6 cellular contexts compared by ENCODE assay signal in genomic region chr1:42815938-42816599, GRCh38. TPM values are rescaled to one million over a fixed set of nuclear protein-coding genes. Genes with fewer than 3 reads are reported as not detected.
DNase-seq lines count a peak whose midpoint lies in the region; ATAC-seq and TF ChIP-seq lines count a peak whose summit lies in the region.

No MANE protein-coding gene starts in this region.

- H3K4me1 Mint-ChIP-seq in activated naive CD4-positive, alpha-beta T cell treated with anti-CD3 and anti-CD28 coated beads, Interleukin-2, amount 50 U/mL, for 24 hours = peaks cover 25% of the 10 kb centered on the region
- H3K4me1 Mint-ChIP-seq in memory B cell = peaks cover 23% of the 10 kb centered on the region

- peak overlapping the region; percentile 82 for H3K4me3 Mint-ChIP-seq in activated naive CD4-positive, alpha-beta T cell treated with anti-CD3 and anti-CD28 coated beads, Interleukin-2, amount 50 U/mL, for 24 hours
- peak overlapping the region; percentile 82 for H3K4me3 Mint-ChIP-seq in memory B cell

- peak overlapping the region; percentile 79 for H3K27ac Mint-ChIP-seq in activated naive CD4-positive, alpha-beta T cell treated with anti-CD3 and anti-CD28 coated beads, Interleukin-2, amount 50 U/mL, for 24 hours
- peak overlapping the region; percentile 43 for H3K27ac Mint-ChIP-seq in memory B cell

- H3K36me3 Mint-ChIP-seq in activated naive CD4-positive, alpha-beta T cell treated with anti-CD3 and anti-CD28 coated beads, Interleukin-2, amount 50 U/mL, for 24 hours = peaks cover 3% of the 10 kb centered on the region
- peaks cover 5% of the 10 kb centered on the region for H3K36me3 Mint-ChIP-seq in memory B cell

- H3K27me3 Mint-ChIP-seq in activated naive CD4-positive, alpha-beta T cell treated with anti-CD3 and anti-CD28 coated beads, Interleukin-2, amount 50 U/mL, for 24 hours = no peaks in the 10 kb centered on the region
- H3K27me3 Mint-ChIP-seq in memory B cell = no peaks in the 10 kb centered on the region

- TF ChIP-seq CTCF in left ventricle myocardium inferior (IDR thresholded peaks at IDR 0.05; ENCODE audit: borderline replicate concordance) = no peak

- peaks cover 8% of the 10 kb centered on the region for H3K36me3 ChIP-seq in left ventricle myocardium inferior

- peaks cover 25% of the 10 kb centered on the region for H3K4me1 ChIP-seq in left ventricle myocardium inferior

- no peaks in the 10 kb centered on the region for H3K9me3 Mint-ChIP-seq in activated naive CD4-positive, alpha-beta T cell treated with anti-CD3 and anti-CD28 coated beads, Interleukin-2, amount 50 U/mL, for 24 hours
- H3K9me3 Mint-ChIP-seq in memory B cell = no peaks in the 10 kb centered on the region

- peak overlapping the region; percentile 71 for H3K4me3 ChIP-seq in left ventricle myocardium inferior

- intact Hi-C loops in left ventricle myocardium inferior (cut with micrococcal nuclease) (no loop called here), left ventricle myocardium superior (cut with micrococcal nuclease) (no loop called here)

- ATAC-seq in left ventricle myocardium superior (no peak), memory B cell (ENCODE audit: low read depth) (no peak), HG03565 (IDR thresholded peaks at IDR 0.05; ENCODE audit: unreplicated experiment) (no peak), GM19395 (IDR thresholded peaks at IDR 0.05; ENCODE audit: unreplicated experiment) (no peak)

- peak overlapping the region; percentile 100 for H3K27ac ChIP-seq in left ventricle myocardium inferior (replicated peaks)

- no peaks in the 10 kb centered on the region for H3K27me3 ChIP-seq in left ventricle myocardium inferior (ENCODE audit: low read depth)

- DNase-seq in left ventricle myocardium inferior = no peak
- DNase-seq in left ventricle myocardium superior = no peak
- no peak for DNase-seq in memory B cell (ENCODE audit: low spot score in 2 of 2)

- H3K9me3 ChIP-seq in left ventricle myocardium inferior (replicated peaks) = no peaks in the 10 kb centered on the region

RNA-seq across cellular contexts. Expression of gene ERMAP, which starts 0.9 kb away (rescaled TPM):
- total RNA-seq in left ventricle myocardium inferior (4.7 TPM), left ventricle myocardium superior (5.1 TPM)

RNA-seq across cellular contexts. Expression of gene SVBP, which starts 1.1 kb away (rescaled TPM):
- total RNA-seq in left ventricle myocardium inferior (10.9 TPM), left ventricle myocardium superior (14.2 TPM)

RNA-seq across cellular contexts. Expression of gene ZNF691, which starts 30.3 kb away (rescaled TPM):
- 8.9 TPM for total RNA-seq in left ventricle myocardium inferior
- total RNA-seq in left ventricle myocardium superior = 8.0 TPM

RNA-seq across cellular contexts. Expression of gene TMEM269, which starts 31.3 kb away (rescaled TPM):
- total RNA-seq in left ventricle myocardium inferior (not detected), left ventricle myocardium superior (not detected)

RNA-seq across cellular contexts. Expression of gene C1orf50, which starts 49.0 kb away (rescaled TPM):
- total RNA-seq in left ventricle myocardium inferior (7.8 TPM), left ventricle myocardium superior (10.4 TPM)
